ENCODE assay signal across 15 cellular contexts in genomic region chr16:71916397-71916920, GRCh38. TPM values are rescaled to one million over a fixed set of nuclear protein-coding genes. Genes with fewer than 3 reads are reported as not detected.
DNase-seq lines count a peak whose midpoint lies in the region; ATAC-seq and TF ChIP-seq lines count a peak whose summit lies in the region.
"Had no signal": no experiment of that assay in that cellular context is flagged by ENCODE, and none has a peak within 500 bp of the region (broad histone marks: within the 10 kb centered on the region; RNA-seq: fewer than 3 reads in every experiment).

No MANE protein-coding gene starts in this region.

- in situ Hi-C loops in IMR-90 (cut with MboI; ENCODE audit: low sequenced_read_pairs), result no loop called here

- peaks cover 35 to 65% (median 47%) of the 10 kb centered on the region in 4 donors for H3K4me1 Mint-ChIP-seq in CD4-positive, alpha-beta memory T cell
- H3K4me1 Mint-ChIP-seq in endothelial cell (ENCODE audit: unreplicated experiment), result peaks cover 37% of the 10 kb centered on the region
- H3K4me1 Mint-ChIP-seq in nephron, result peaks cover 43% of the 10 kb centered on the region

- H3K36me3 Mint-ChIP-seq in CD4-positive, alpha-beta memory T cell, result peaks cover 60 to 79% of the 10 kb centered on the region in 2 donors
- H3K36me3 Mint-ChIP-seq in endothelial cell (ENCODE audit: low read depth, unreplicated experiment), result peaks cover 53% of the 10 kb centered on the region
- H3K36me3 Mint-ChIP-seq in nephron (ENCODE audit: low read depth), result peaks cover 94% of the 10 kb centered on the region

- intact Hi-C loops in CD4-positive, alpha-beta memory T cell (cut with micrococcal nuclease), result no loop called here
- intact Hi-C loops in IMR-90 (cut with micrococcal nuclease) (no loop called here), thyroid gland (cut with DNase I) (no loop called here)

- H3K4me2 ChIP-seq in IMR-90 (ENCODE audit: low read depth, low read length), result no peak overlapping the region

- WGBS in IMR-90 (ENCODE audit: extremely low coverage in 2 of 2, insufficient read length in 1 of 2), 2 experiments, result 100% methylated on average over 2 of the region's 11 CpGs; no CpG with 5 or more reads in 1 of the 2 experiments
- 81 to 84% methylated on average over 11 of the region's 11 CpGs for WGBS in thyroid gland, 2 donors

- H2AK5ac ChIP-seq in IMR-90 (ENCODE audit: low read depth, low read length), result no peak overlapping the region

- peaks cover 23 to 68% of the 10 kb centered on the region in 2 experiments for H3K79me1 ChIP-seq in IMR-90 (ENCODE audit: low read depth in 1 of 2, low read length in 2 of 2)

- H3K56ac ChIP-seq in IMR-90 (ENCODE audit: extremely low read depth, insufficient read depth, low read length), result no peak overlapping the region

- POLR2A ChIA-PET in CD4-positive, alpha-beta memory T cell (lab: Charles Lee; ENCODE audit: partially characterized antibody), result interaction anchor here (0.8 to 1.6 kb wide), 5 partner anchors 13 to 34 kb away, joined by 3 to 5 read pairs (median 3); partner anchors contain the start of genes IST1 and ZNF821
- POLR2A ChIA-PET in IMR-90 (lab: Charles Lee; ENCODE audit: unreplicated experiment), result no interaction called here

- no peaks in the 10 kb centered on the region for H3K9me3 ChIP-seq in CD4-positive, alpha-beta memory T cell (ENCODE audit: control insufficient read depth in 1 of 2, low read length in 2 of 2)
- H3K9me3 ChIP-seq in IMR-90 (ENCODE audit: control insufficient read depth, insufficient read depth, low read length) (peaks cover 4% of the 10 kb centered on the region), thyroid gland (no peaks in the 10 kb centered on the region)

- no peak overlapping the region for H4K5ac ChIP-seq in IMR-90 (ENCODE audit: low read depth, low read length)

- H3K4me3 Mint-ChIP-seq in CD4-positive, alpha-beta memory T cell, result peak overlapping the region in 1 of 8 donors; percentile 25
- H3K4me3 Mint-ChIP-seq in endothelial cell (ENCODE audit: unreplicated experiment) (peak overlapping the region; percentile 73), nephron (peak overlapping the region in 2 of 3 experiments; percentile 4 to 30)
- H3K4me3 Mint-ChIP-seq: activated naive CD8-positive, alpha-beta T cell treated with anti-CD3 and anti-CD28 coated beads, Interleukin-2, amount 10 ng/mL, durations not matched to agents 7 days and 5 days had no signal

- H2AFZ ChIP-seq in IMR-90 (replicated peaks; ENCODE audit: low read length, poor library complexity), result no peak overlapping the region

- H3K27ac ChIP-seq in CD4-positive, alpha-beta memory T cell (ENCODE audit: low read depth, low read length), result no peak overlapping the region
- no peak overlapping the region for H3K27ac ChIP-seq in IMR-90 (ENCODE audit: insufficient read depth, low read length)
- no peak overlapping the region for H3K27ac ChIP-seq in thyroid gland

- no peak overlapping the region for H2BK15ac ChIP-seq in IMR-90 (ENCODE audit: low read depth, low read length)

- peaks cover 27% of the 10 kb centered on the region for H3K4me1 ChIP-seq in CD4-positive, alpha-beta memory T cell (ENCODE audit: insufficient read depth, low read length)
- H3K4me1 ChIP-seq in IMR-90 (ENCODE audit: control insufficient read depth, insufficient read depth, low read length), result peaks cover 2% of the 10 kb centered on the region
- H3K4me1 ChIP-seq in thyroid gland, result peaks cover 15 to 22% of the 10 kb centered on the region in 2 donors

- no peak for DNase-seq in CD4-positive, alpha-beta memory T cell
- DNase-seq in IMR-90, result peak; percentile 57
- no peak for DNase-seq in endothelial cell (ENCODE audit: low spot score)
- no peak for DNase-seq in GOT3 (lab: John Stamatoyannopoulos, UW)
- DNase-seq in thyroid gland, result no peak
- DNase-seq: activated CD4-positive, CD25-positive, alpha-beta regulatory T cell treated with anti-CD3 and anti-CD28 coated beads, Interleukin-2, amount 50 U/mL, for 72 hours; activated naive CD8-positive, alpha-beta T cell treated with anti-CD3 and anti-CD28 coated beads, Interleukin-2, amount 10 ng/mL, durations not matched to agents 7 days and 5 days; activated T-cell treated with anti-CD3 and anti-CD28 coated beads for 4 hours; Kasumi-1; NCI-H146; NCI-H446; SHP77 treated with DMSO at 0.1 percent for 48 hours had no signal

- no peak overlapping the region for H3K23ac ChIP-seq in IMR-90 (ENCODE audit: low read depth, low read length)

- peak overlapping the region in 4 of 7 donors; percentile 32 to 82 (median 78) for H3K27ac Mint-ChIP-seq in CD4-positive, alpha-beta memory T cell
- H3K27ac Mint-ChIP-seq in endothelial cell (ENCODE audit: unreplicated experiment), result peak overlapping the region; percentile 85
- peak overlapping the region; percentile 12 to 27 (median 13) for H3K27ac Mint-ChIP-seq in nephron
- H3K27ac Mint-ChIP-seq: activated naive CD8-positive, alpha-beta T cell treated with anti-CD3 and anti-CD28 coated beads, Interleukin-2, amount 10 ng/mL, durations not matched to agents 7 days and 5 days had no signal

- no peak overlapping the region for H2BK20ac ChIP-seq in IMR-90 (ENCODE audit: low read depth, low read length)

- no peak overlapping the region for H2BK5ac ChIP-seq in IMR-90 (ENCODE audit: low read depth, low read length, poor library complexity, severe bottlenecking)

- no peaks in the 10 kb centered on the region for H3K27me3 Mint-ChIP-seq in CD4-positive, alpha-beta memory T cell
- H3K27me3 Mint-ChIP-seq in endothelial cell (ENCODE audit: unreplicated experiment) (peaks cover 3% of the 10 kb centered on the region), nephron (ENCODE audit: low read depth) (peaks cover 3% of the 10 kb centered on the region)
- H3K27me3 Mint-ChIP-seq: activated naive CD8-positive, alpha-beta T cell treated with anti-CD3 and anti-CD28 coated beads, Interleukin-2, amount 10 ng/mL, durations not matched to agents 7 days and 5 days had no signal

- peaks cover 56% of the 10 kb centered on the region for H3K36me3 ChIP-seq in CD4-positive, alpha-beta memory T cell (ENCODE audit: insufficient read depth, low read length)
- H3K36me3 ChIP-seq in IMR-90 (ENCODE audit: control insufficient read depth, insufficient read depth, low read length), result peaks cover 38% of the 10 kb centered on the region
- peaks cover 14 to 29% of the 10 kb centered on the region in 2 donors for H3K36me3 ChIP-seq in thyroid gland

- CTCF ChIA-PET in CD4-positive, alpha-beta memory T cell (lab: Charles Lee; ENCODE audit: partially characterized antibody), result interaction anchor here (0.6 to 1.7 kb wide), 3 partner anchors 9 to 34 kb away, joined by 3 to 5 read pairs (median 3); no protein-coding TSS in a partner anchor
- CTCF ChIA-PET in IMR-90 (lab: Yijun Ruan, JAX), result interaction anchor here (0.7 kb wide), 1 partner anchor 65 kb away, joined by 3 read pairs; no protein-coding TSS in a partner anchor

- H2BK120ac ChIP-seq in IMR-90 (ENCODE audit: low read depth, low read length), result no peak overlapping the region

- peaks cover 6% of the 10 kb centered on the region; the same call in 1 of the 2 replicates for H3K9me1 ChIP-seq in IMR-90 (ENCODE audit: insufficient read depth, low read length)

- dilution Hi-C loops in IMR-90 (cut with HindIII; ENCODE audit: low sequenced_read_pairs, unreplicated experiment), result no loop called here

- no peak overlapping the region for H4K91ac ChIP-seq in IMR-90 (ENCODE audit: insufficient read depth, low read depth, low read length)

- ATAC-seq in IMR-90 (ENCODE audit: low read depth), result peak; percentile 53; the same call in 1 of the 2 replicates
- ATAC-seq in GM21737 (IDR thresholded peaks at IDR 0.05; ENCODE audit: unreplicated experiment), result no peak
- no peak for ATAC-seq in HG03135 (IDR thresholded peaks at IDR 0.05; ENCODE audit: unreplicated experiment)

- H4K8ac ChIP-seq in IMR-90 (ENCODE audit: low read depth in 2 of 2, low read length in 2 of 2), result no peak overlapping the region

- H3K9me3 Mint-ChIP-seq in CD4-positive, alpha-beta memory T cell, result peaks cover 0 to 3% (median 0%) of the 10 kb centered on the region in 8 donors
- H3K9me3 Mint-ChIP-seq in endothelial cell (ENCODE audit: unreplicated experiment), result no peaks in the 10 kb centered on the region
- H3K9me3 Mint-ChIP-seq in nephron, result no peaks in the 10 kb centered on the region

- TF ChIP-seq RAD21 in IMR-90 (IDR thresholded peaks at IDR 0.05; ENCODE audit: low read length), result no peak

- H3K4me3 ChIP-seq in CD4-positive, alpha-beta memory T cell (ENCODE audit: low read length in 2 of 2), result no peak overlapping the region
- no peak overlapping the region for H3K4me3 ChIP-seq in IMR-90 (ENCODE audit: insufficient read depth, low read depth, low read length)
- H3K4me3 ChIP-seq in thyroid gland (replicated peaks in 1 of 3), result no peak overlapping the region

- H2AK9ac ChIP-seq in IMR-90 (replicated peaks; ENCODE audit: low read depth, low read length, poor library complexity), result no peak overlapping the region

- no peak overlapping the region for H3K18ac ChIP-seq in IMR-90 (ENCODE audit: low read depth, low read length)

- no TSS peak for BruUV-seq in IMR-90 (replicated peaks; lab: Mats Ljungman, UMichigan)

- no peak overlapping the region for H3K4ac ChIP-seq in IMR-90 (ENCODE audit: low read depth, low read length)

- no peak for TF ChIP-seq CTCF in IMR-90 (conservative IDR thresholded peaks at IDR 0.05; ENCODE audit: low read depth, low read length)
- TF ChIP-seq CTCF in endothelial cell (IDR thresholded peaks at IDR 0.05; ENCODE audit: unreplicated experiment), result no peak
- TF ChIP-seq CTCF in nephron (IDR thresholded peaks at IDR 0.05; ENCODE audit: unreplicated experiment in 3 of 3), result no peak
- no peak for TF ChIP-seq CTCF in thyroid gland (IDR thresholded peaks at IDR 0.05)

- no peak overlapping the region for H3K9ac ChIP-seq in IMR-90 (ENCODE audit: low read depth, low read length)

- no peak overlapping the region for H3K14ac ChIP-seq in IMR-90 (replicated peaks; ENCODE audit: low read depth, low read length)

- no peak for TF ChIP-seq POLR2A in IMR-90 (IDR thresholded peaks at IDR 0.05; ENCODE audit: low read depth, low read length)
- no peak for TF ChIP-seq POLR2A in thyroid gland (IDR thresholded peaks at IDR 0.05)

- no peaks in the 10 kb centered on the region for H3K27me3 ChIP-seq in CD4-positive, alpha-beta memory T cell (ENCODE audit: insufficient read depth, low read length)
- no peaks in the 10 kb centered on the region for H3K27me3 ChIP-seq in IMR-90 (ENCODE audit: control insufficient read depth, insufficient read depth, low read length)
- no peaks in the 10 kb centered on the region for H3K27me3 ChIP-seq in thyroid gland

- H4K20me1 ChIP-seq in IMR-90 (ENCODE audit: insufficient read depth, low read length), result peaks cover 86% of the 10 kb centered on the region

RNA-seq across cellular contexts. Expression of gene IST1, which starts 21.1 kb away (rescaled TPM):
- total RNA-seq in CD4-positive, alpha-beta memory T cell, result 100 to 1,000 TPM; 282 to 287 TPM
- polyA plus RNA-seq in CD4-positive, alpha-beta memory T cell, result 100 to 1,000 TPM; 180 to 181 TPM
- 175 and 186 TPM in 2 replicates for total RNA-seq in IMR-90 (2012; rRNA removed)
- 122 and 134 TPM in 2 replicates for polyA plus RNA-seq in IMR-90 (2012; rRNA removed)
- 52.7 and 72.3 TPM in 2 replicates for polyA plus RNA-seq in IMR-90 (2012; cell fraction: cytosol; rRNA removed)
- 112 and 358 TPM in 2 replicates for polyA plus RNA-seq in IMR-90 (2012; cell fraction: nucleus; rRNA removed; ENCODE audit: low replicate concordance)
- total RNA-seq in endothelial cell (ENCODE audit: unreplicated experiment), result 247 TPM
- total RNA-seq in thyroid gland, result 100 to 1,000 TPM; 215 to 253 (median 223) TPM

RNA-seq across cellular contexts. Expression of gene ZNF821, which starts 32.5 kb away (rescaled TPM):
- total RNA-seq in CD4-positive, alpha-beta memory T cell, result 1 to 10 TPM; 8.0 to 9.7 TPM
- polyA plus RNA-seq in CD4-positive, alpha-beta memory T cell, result 10 to 100 TPM in 1 of 2 donors, 1 to 10 TPM in 1; 9.7 to 10.4 TPM
- total RNA-seq in IMR-90 (2012; rRNA removed) (4.4 and 5.9 TPM in 2 replicates), endothelial cell (ENCODE audit: unreplicated experiment) (17.7 TPM), thyroid gland (10 to 100 TPM in 3 of 4 donors, 1 to 10 TPM in 1; 7.9 to 17.8 (median 11.6) TPM)
- 5.8 and 6.0 TPM in 2 replicates for polyA plus RNA-seq in IMR-90 (2012; rRNA removed)
- 6.9 and 8.2 TPM in 2 replicates for polyA plus RNA-seq in IMR-90 (2012; cell fraction: cytosol; rRNA removed)
- 14.0 and 15.1 TPM in 2 replicates for polyA plus RNA-seq in IMR-90 (2012; cell fraction: nucleus; rRNA removed; ENCODE audit: low replicate concordance)

Comparison
In these comparisons a context has a peak if more than half of its experiments do, and no peak if none do; other contexts are left out.
1. H3K27ac Mint-ChIP-seq: peak in every context shown above with its lines; median percentile 85 in endothelial cell; 78 in CD4-positive, alpha-beta memory T cell; 13 in nephron.